Comparison of ENCODE assay signal across 8 cellular contexts in the genomic region with DNA sequence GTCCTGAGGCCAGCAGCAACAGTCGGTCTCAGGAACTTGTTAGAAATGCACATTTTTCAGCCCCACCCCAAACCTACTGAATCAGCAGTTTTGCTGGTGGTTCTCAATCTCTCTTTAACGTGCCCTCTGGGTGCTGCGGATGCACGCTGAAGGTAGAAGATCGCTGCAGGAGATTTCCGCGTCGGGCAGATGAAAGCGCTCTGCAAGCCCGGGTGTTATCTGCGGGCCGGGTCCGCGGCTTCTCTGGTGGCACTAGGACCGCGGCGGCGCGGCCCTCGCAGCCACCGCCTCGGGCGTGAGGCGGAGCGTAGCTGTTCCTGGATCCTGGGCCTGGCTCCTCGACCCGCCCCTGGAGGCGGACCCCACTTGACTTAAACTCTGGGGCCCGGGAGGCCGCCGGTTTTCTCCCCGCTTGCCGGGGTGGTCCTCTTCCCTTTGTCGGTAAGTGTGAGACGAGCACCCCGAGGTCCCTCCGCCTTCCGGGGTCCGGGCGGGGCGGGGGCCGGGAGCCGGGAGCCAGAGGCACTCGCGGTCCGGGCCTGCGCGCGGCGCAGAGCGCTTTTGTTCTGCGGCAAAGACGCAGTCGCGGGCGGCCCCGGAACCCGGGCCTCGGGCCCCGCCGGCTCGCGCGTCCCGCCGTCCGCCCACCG. TPM values are rescaled to one million over a fixed set of nuclear protein-coding genes. Genes with fewer than 3 reads are reported as not detected.
DNase-seq lines count a peak whose midpoint lies in the region; ATAC-seq and TF ChIP-seq lines count a peak whose summit lies in the region.

A gene with protein sequence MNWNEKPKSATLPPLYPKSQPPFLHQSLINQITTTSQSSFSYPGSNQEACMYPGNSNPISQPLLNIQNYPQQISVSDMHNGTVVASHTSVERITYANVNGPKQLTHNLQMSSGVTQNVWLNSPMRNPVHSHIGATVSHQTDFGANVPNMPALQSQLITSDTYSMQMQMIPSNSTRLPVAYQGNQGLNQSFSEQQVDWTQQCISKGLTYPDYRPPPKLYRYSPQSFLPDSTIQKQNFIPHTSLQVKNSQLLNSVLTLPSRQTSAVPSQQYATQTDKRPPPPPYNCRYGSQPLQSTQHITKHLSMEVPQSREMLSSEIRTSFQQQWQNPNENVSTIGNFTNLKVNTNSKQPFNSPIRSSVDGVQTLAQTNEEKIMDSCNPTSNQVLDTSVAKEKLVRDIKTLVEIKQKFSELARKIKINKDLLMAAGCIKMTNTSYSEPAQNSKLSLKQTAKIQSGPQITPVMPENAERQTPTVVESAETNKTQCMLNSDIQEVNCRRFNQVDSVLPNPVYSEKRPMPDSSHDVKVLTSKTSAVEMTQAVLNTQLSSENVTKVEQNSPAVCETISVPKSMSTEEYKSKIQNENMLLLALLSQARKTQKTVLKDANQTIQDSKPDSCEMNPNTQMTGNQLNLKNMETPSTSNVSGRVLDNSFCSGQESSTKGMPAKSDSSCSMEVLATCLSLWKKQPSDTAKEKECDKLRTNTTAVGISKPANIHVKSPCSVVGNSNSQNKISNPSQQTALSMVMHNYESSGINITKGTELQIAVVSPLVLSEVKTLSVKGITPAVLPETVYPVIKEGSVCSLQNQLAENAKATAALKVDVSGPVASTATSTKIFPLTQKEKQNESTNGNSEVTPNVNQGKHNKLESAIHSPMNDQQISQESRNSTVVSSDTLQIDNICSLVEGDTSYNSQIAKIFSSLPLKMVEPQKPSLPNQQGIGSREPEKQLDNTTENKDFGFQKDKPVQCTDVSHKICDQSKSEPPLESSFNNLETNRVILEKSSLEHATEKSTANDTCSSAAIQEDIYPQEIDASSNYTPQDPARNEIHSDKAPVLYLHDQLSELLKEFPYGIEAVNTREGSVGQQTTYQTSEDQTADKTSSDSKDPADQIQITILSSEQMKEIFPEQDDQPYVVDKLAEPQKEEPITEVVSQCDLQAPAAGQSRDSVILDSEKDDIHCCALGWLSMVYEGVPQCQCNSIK (N-terminal part only) (plus strand): TSS at position 365 of the 650 bp plus-strand sequence. CDS start 21,541 bp downstream, outside the sequence.

- TF ChIP-seq CTCF in C4-2B (conservative IDR thresholded peaks at IDR 0.05) (no peak), left lung (IDR thresholded peaks at IDR 0.05) (no peak)

- peaks cover 0 to under 1% of the 10 kb centered on the region in 2 donors for H3K9me3 ChIP-seq in left lung

- no peaks in the 10 kb centered on the region for H3K27me3 ChIP-seq in left lung

- H3K27ac ChIP-seq in C4-2B (peak within 1 kb of the TSS; percentile 75), left lung (peak within 1 kb of the TSS; percentile 92 to 96)

- DNase-seq in NCI-H69 (lab: John Stamatoyannopoulos, UW): peak; percentile 100
- DNase-seq in activated CD4-positive, alpha-beta T cell treated with anti-CD3 and anti-CD28 coated beads, Interleukin-2, amount 50 U/mL, for 24 hours (ENCODE audit: low read depth in 1 of 2, low spot score in 1 of 2): peak; percentile 64 to 79
- peak; percentile 90 for DNase-seq in dermis blood vessel endothelial cell
- peak; percentile 93 to 98 for DNase-seq in left lung
- peak; percentile 75 for DNase-seq in stimulated activated CD4-positive, alpha-beta T cell treated with anti-CD3 and anti-CD28 coated beads, Interleukin-2, amount 100 ng/mL, for 4 hours (ENCODE audit: low read depth)

- peaks cover 0 to 34% of the 10 kb centered on the region in 2 donors for H3K36me3 ChIP-seq in left lung

- ATAC-seq in GM19372 (IDR thresholded peaks at IDR 0.05; ENCODE audit: low read depth, unreplicated experiment): peak; percentile 84
- peak; percentile 85 for ATAC-seq in HG03521 (IDR thresholded peaks at IDR 0.05; ENCODE audit: unreplicated experiment)
- ATAC-seq in left lung: peak; percentile 99

- H3K4me1 ChIP-seq in left lung: peaks cover 3 to 56% of the 10 kb centered on the region in 2 donors

- intact Hi-C loops in left lung (cut with DNase I): no loop called here

- peak within 1 kb of the TSS; percentile 58 to 66 for H3K4me3 ChIP-seq in left lung

RNA-seq across cellular contexts. Expression of the gene that starts here (rescaled TPM):
- total RNA-seq in dermis blood vessel endothelial cell (94.6 and 110 TPM in 2 replicates), left lung (100 to 1,000 TPM in 1 of 2 donors, 10 to 100 TPM in 1; 32.6 to 137 TPM)

Comparison
In these comparisons a context has a peak if more than half of its experiments do, and no peak if none do; other contexts are left out.
1. Peak in every context shown above with its lines: DNase-seq, ATAC-seq, H3K4me3 ChIP-seq and H3K27ac ChIP-seq.